19 cellular contexts compared by ENCODE assay signal in the genomic region with DNA sequence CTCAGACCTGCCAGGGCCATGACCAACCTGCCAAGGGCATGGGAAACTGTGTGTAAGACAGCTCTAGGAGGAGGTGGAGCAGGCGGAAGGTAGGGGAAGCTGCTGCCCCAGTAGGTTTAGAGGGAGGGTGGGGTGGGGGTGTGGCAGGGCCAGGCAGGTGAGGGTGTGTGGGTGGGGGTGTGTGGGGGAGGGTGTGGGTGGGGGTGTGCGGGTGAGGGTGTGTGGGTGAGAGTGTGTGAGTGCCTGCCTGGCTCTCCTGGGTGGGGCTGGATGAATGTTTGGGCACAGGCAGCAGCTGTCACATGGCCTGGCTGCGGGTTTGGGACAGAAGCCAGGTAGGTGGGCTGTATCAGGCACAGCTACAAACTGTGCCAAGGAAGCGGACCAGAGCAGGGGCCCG. TPM values are rescaled to one million over a fixed set of nuclear protein-coding genes. Genes with fewer than 3 reads are reported as not detected.
A peak's percentile ranks its signal among the peaks of the same experiment; 100 is the strongest.
DNase-seq lines count a peak whose midpoint lies in the region; ATAC-seq and TF ChIP-seq lines count a peak whose summit lies in the region.
"Had no signal": no experiment of that assay in that cellular context is flagged by ENCODE, and none has a peak within 500 bp of the region (broad histone marks: within the 10 kb centered on the region; RNA-seq: fewer than 3 reads in every experiment).

No MANE protein-coding gene starts in this region.

- ATAC-seq in stimulated activated naive CD8-positive, alpha-beta T cell treated with anti-CD3 and anti-CD28 coated beads, Interleukin-15, amount 100 ng/mL, for 72 hours, result no peak
- peak; percentile 66 to 71 for ATAC-seq in naive thymus-derived CD8-positive, alpha-beta T cell
- ATAC-seq in HG02981 (IDR thresholded peaks at IDR 0.05; ENCODE audit: unreplicated experiment) (no peak), HG03196 (IDR thresholded peaks at IDR 0.05; ENCODE audit: unreplicated experiment) (no peak)
- no peak for ATAC-seq in activated CD8-positive, alpha-beta memory T cell treated with anti-CD3 and anti-CD28 coated beads, Interleukin-2, amount 10 ng/mL, durations not matched to agents 7 days and 5 days
- ATAC-seq: heart left ventricle had no signal

- H3K9me3 Mint-ChIP-seq in stimulated activated naive CD8-positive, alpha-beta T cell treated with anti-CD3 and anti-CD28 coated beads, Interleukin-15, Interleukin-2, amounts not matched to agents 100 ng/mL and 50 ng/mL, for 24 hours, result no peaks in the 10 kb centered on the region
- no peaks in the 10 kb centered on the region for H3K9me3 Mint-ChIP-seq in stimulated activated naive CD8-positive, alpha-beta T cell treated with anti-CD3 and anti-CD28 coated beads, Interleukin-15, amount 100 ng/mL, for 72 hours
- H3K9me3 Mint-ChIP-seq in naive thymus-derived CD8-positive, alpha-beta T cell, result no peaks in the 10 kb centered on the region
- no peaks in the 10 kb centered on the region for H3K9me3 Mint-ChIP-seq in endothelial cell (ENCODE audit: unreplicated experiment)
- H3K9me3 Mint-ChIP-seq in activated CD8-positive, alpha-beta memory T cell treated with anti-CD3 and anti-CD28 coated beads, Interleukin-2, amount 10 ng/mL, durations not matched to agents 7 days and 5 days (ENCODE audit: low read depth), result no peaks in the 10 kb centered on the region
- H3K9me3 Mint-ChIP-seq: CD4-positive, alpha-beta memory T cell; HFFc6; immature natural killer cell had no signal

- peaks cover 22% of the 10 kb centered on the region for H3K4me1 Mint-ChIP-seq in stimulated activated naive CD8-positive, alpha-beta T cell treated with anti-CD3 and anti-CD28 coated beads, Interleukin-15, Interleukin-2, amounts not matched to agents 100 ng/mL and 50 ng/mL, for 24 hours (ENCODE audit: low read depth)
- peaks cover 43% of the 10 kb centered on the region for H3K4me1 Mint-ChIP-seq in stimulated activated naive CD8-positive, alpha-beta T cell treated with anti-CD3 and anti-CD28 coated beads, Interleukin-15, amount 100 ng/mL, for 72 hours
- peaks cover 18 to 35% (median 30%) of the 10 kb centered on the region in 4 donors for H3K4me1 Mint-ChIP-seq in naive thymus-derived CD8-positive, alpha-beta T cell
- peaks cover 9% of the 10 kb centered on the region for H3K4me1 Mint-ChIP-seq in endothelial cell (ENCODE audit: unreplicated experiment)
- peaks cover 1% of the 10 kb centered on the region for H3K4me1 Mint-ChIP-seq in activated CD8-positive, alpha-beta memory T cell treated with anti-CD3 and anti-CD28 coated beads, Interleukin-2, amount 10 ng/mL, durations not matched to agents 7 days and 5 days
- H3K4me1 Mint-ChIP-seq: immature natural killer cell had no signal

- no peak overlapping the region for H3K4me3 Mint-ChIP-seq in stimulated activated naive CD8-positive, alpha-beta T cell treated with anti-CD3 and anti-CD28 coated beads, Interleukin-15, Interleukin-2, amounts not matched to agents 100 ng/mL and 50 ng/mL, for 24 hours
- H3K4me3 Mint-ChIP-seq in stimulated activated naive CD8-positive, alpha-beta T cell treated with anti-CD3 and anti-CD28 coated beads, Interleukin-15, amount 100 ng/mL, for 72 hours, result no peak overlapping the region
- peak overlapping the region in 7 of 10 donors; percentile 7 to 75 (median 54) for H3K4me3 Mint-ChIP-seq in naive thymus-derived CD8-positive, alpha-beta T cell
- no peak overlapping the region for H3K4me3 Mint-ChIP-seq in endothelial cell (ENCODE audit: unreplicated experiment)
- H3K4me3 Mint-ChIP-seq in activated CD8-positive, alpha-beta memory T cell treated with anti-CD3 and anti-CD28 coated beads, Interleukin-2, amount 10 ng/mL, durations not matched to agents 7 days and 5 days, result no peak overlapping the region
- H3K4me3 Mint-ChIP-seq: HFFc6, immature natural killer cell had no signal

- no peak for TF ChIP-seq CTCF in endothelial cell (IDR thresholded peaks at IDR 0.05; ENCODE audit: unreplicated experiment)

- no peaks in the 10 kb centered on the region for H3K36me3 Mint-ChIP-seq in stimulated activated naive CD8-positive, alpha-beta T cell treated with anti-CD3 and anti-CD28 coated beads, Interleukin-15, Interleukin-2, amounts not matched to agents 100 ng/mL and 50 ng/mL, for 24 hours (ENCODE audit: low read depth)
- no peaks in the 10 kb centered on the region for H3K36me3 Mint-ChIP-seq in naive thymus-derived CD8-positive, alpha-beta T cell
- no peaks in the 10 kb centered on the region for H3K36me3 Mint-ChIP-seq in endothelial cell (ENCODE audit: low read depth, unreplicated experiment)
- H3K36me3 Mint-ChIP-seq in activated CD8-positive, alpha-beta memory T cell treated with anti-CD3 and anti-CD28 coated beads, Interleukin-2, amount 10 ng/mL, durations not matched to agents 7 days and 5 days, result no peaks in the 10 kb centered on the region
- H3K36me3 Mint-ChIP-seq: CD4-positive, alpha-beta memory T cell; immature natural killer cell had no signal

- no peaks in the 10 kb centered on the region for H3K27me3 Mint-ChIP-seq in stimulated activated naive CD8-positive, alpha-beta T cell treated with anti-CD3 and anti-CD28 coated beads, Interleukin-15, Interleukin-2, amounts not matched to agents 100 ng/mL and 50 ng/mL, for 24 hours
- H3K27me3 Mint-ChIP-seq in stimulated activated naive CD8-positive, alpha-beta T cell treated with anti-CD3 and anti-CD28 coated beads, Interleukin-15, amount 100 ng/mL, for 72 hours, result no peaks in the 10 kb centered on the region
- peaks cover 0 to 1% (median 0%) of the 10 kb centered on the region in 5 donors for H3K27me3 Mint-ChIP-seq in naive thymus-derived CD8-positive, alpha-beta T cell
- peaks cover 1% of the 10 kb centered on the region for H3K27me3 Mint-ChIP-seq in endothelial cell (ENCODE audit: unreplicated experiment)
- H3K27me3 Mint-ChIP-seq in activated CD8-positive, alpha-beta memory T cell treated with anti-CD3 and anti-CD28 coated beads, Interleukin-2, amount 10 ng/mL, durations not matched to agents 7 days and 5 days, result peaks cover 14% of the 10 kb centered on the region

- DNase-seq in stimulated activated naive CD8-positive, alpha-beta T cell treated with anti-CD3 and anti-CD28 coated beads, Interleukin-15, amount 100 ng/mL, for 72 hours, result no peak
- DNase-seq in SW480 (ENCODE audit: low spot score) (peak; percentile 40), endothelial cell (ENCODE audit: low spot score) (no peak)
- peak in 2 of 10 donors; percentile 25 to 27 for DNase-seq in naive thymus-derived CD8-positive, alpha-beta T cell
- DNase-seq in activated CD8-positive, alpha-beta memory T cell treated with anti-CD3 and anti-CD28 coated beads, Interleukin-2, amount 10 ng/mL, durations not matched to agents 7 days and 5 days, result no peak
- DNase-seq: activated CD4-positive, alpha-beta T cell treated with anti-CD3 and anti-CD28 coated beads, Interleukin-2, amount 50 U/mL, for 4 hours; activated naive CD4-positive, alpha-beta T cell treated with anti-CD3 and anti-CD28 coated beads, Interleukin-2, amount 50 U/mL, for 16 hours; CD4-positive, alpha-beta memory T cell; HFFc6; immature natural killer cell; NCI-H2081; OCI-M1; ovary; T-helper 2 cell; WERI-Rb-1 had no signal

- POLR2A ChIA-PET in naive thymus-derived CD8-positive, alpha-beta T cell (lab: Charles Lee), result interaction anchor here (0.9 to 4.4 kb wide), 3 partner anchors 13 to 16 kb away, joined by 3 to 22 read pairs (median 5); no protein-coding TSS in a partner anchor

- peak overlapping the region; percentile 74 for H3K27ac Mint-ChIP-seq in stimulated activated naive CD8-positive, alpha-beta T cell treated with anti-CD3 and anti-CD28 coated beads, Interleukin-15, Interleukin-2, amounts not matched to agents 100 ng/mL and 50 ng/mL, for 24 hours
- H3K27ac Mint-ChIP-seq in stimulated activated naive CD8-positive, alpha-beta T cell treated with anti-CD3 and anti-CD28 coated beads, Interleukin-15, amount 100 ng/mL, for 72 hours, result peak overlapping the region in 1 of 2 donors; percentile 91
- peak overlapping the region; percentile 41 to 89 (median 81) for H3K27ac Mint-ChIP-seq in naive thymus-derived CD8-positive, alpha-beta T cell
- no peak overlapping the region for H3K27ac Mint-ChIP-seq in endothelial cell (ENCODE audit: unreplicated experiment)
- H3K27ac Mint-ChIP-seq in activated CD8-positive, alpha-beta memory T cell treated with anti-CD3 and anti-CD28 coated beads, Interleukin-2, amount 10 ng/mL, durations not matched to agents 7 days and 5 days, result no peak overlapping the region
- H3K27ac Mint-ChIP-seq: HFFc6, immature natural killer cell had no signal

- CTCF ChIA-PET in activated CD8-positive, alpha-beta memory T cell treated with anti-CD3 and anti-CD28 coated beads, Interleukin-2, amount 10 ng/mL, durations not matched to agents 7 days and 5 days (lab: Charles Lee), result interaction anchor here (0.7 kb wide), 1 partner anchor 11 kb away, joined by 4 read pairs; no protein-coding TSS in a partner anchor

RNA-seq across cellular contexts. Expression of a gene that starts 8.8 kb away (rescaled TPM):
- total RNA-seq in naive thymus-derived CD8-positive, alpha-beta T cell, result 1 to 10 TPM; 7.0 to 7.2 TPM
- polyA plus RNA-seq in naive thymus-derived CD8-positive, alpha-beta T cell, result 1 to 10 TPM; 1.6 to 5.5 (median 2.0) TPM
- total RNA-seq in endothelial cell (ENCODE audit: unreplicated experiment), result 107 TPM
- 1 to 10 TPM in 1 of 2 experiments, under 1 TPM in 1; 0.99 to 1.1 TPM for total RNA-seq in activated CD8-positive, alpha-beta memory T cell treated with anti-CD3 and anti-CD28 coated beads, Interleukin-2, amount 10 ng/mL, durations not matched to agents 7 days and 5 days

RNA-seq across cellular contexts. Expression of a gene that starts 26.3 kb away (rescaled TPM):
- total RNA-seq in naive thymus-derived CD8-positive, alpha-beta T cell, result 10 to 100 TPM; 33.7 to 33.8 TPM
- 10 to 100 TPM; 24.9 to 39.0 (median 36.8) TPM for polyA plus RNA-seq in naive thymus-derived CD8-positive, alpha-beta T cell
- 70.4 TPM for total RNA-seq in endothelial cell (ENCODE audit: unreplicated experiment)
- total RNA-seq in activated CD8-positive, alpha-beta memory T cell treated with anti-CD3 and anti-CD28 coated beads, Interleukin-2, amount 10 ng/mL, durations not matched to agents 7 days and 5 days, result 1 to 10 TPM; 3.7 to 5.6 TPM

RNA-seq across cellular contexts. Expression of a gene that starts 49.2 kb away (rescaled TPM):
- 10 to 100 TPM; 79.3 to 85.4 TPM for total RNA-seq in naive thymus-derived CD8-positive, alpha-beta T cell
- 100 to 1,000 TPM; 238 to 276 (median 270) TPM for polyA plus RNA-seq in naive thymus-derived CD8-positive, alpha-beta T cell
- total RNA-seq in endothelial cell (ENCODE audit: unreplicated experiment), result 84.7 TPM
- 100 to 1,000 TPM; 144 to 168 TPM for total RNA-seq in activated CD8-positive, alpha-beta memory T cell treated with anti-CD3 and anti-CD28 coated beads, Interleukin-2, amount 10 ng/mL, durations not matched to agents 7 days and 5 days

Comparison
In these comparisons a context has a peak if more than half of its experiments do, and no peak if none do; other contexts are left out.
1. H3K27ac Mint-ChIP-seq: peak in stimulated activated naive CD8-positive, alpha-beta T cell treated with anti-CD3 and anti-CD28 coated beads, Interleukin-15, Interleukin-2, amounts not matched to agents 100 ng/mL and 50 ng/mL, for 24 hours (single experiment) and naive thymus-derived CD8-positive, alpha-beta T cell (10 of 10); none in endothelial cell (single experiment) and activated CD8-positive, alpha-beta memory T cell treated with anti-CD3 and anti-CD28 coated beads, Interleukin-2, amount 10 ng/mL, durations not matched to agents 7 days and 5 days (single experiment).
2. H3K4me3 Mint-ChIP-seq: peak in naive thymus-derived CD8-positive, alpha-beta T cell (7 of 10); none in stimulated activated naive CD8-positive, alpha-beta T cell treated with anti-CD3 and anti-CD28 coated beads, Interleukin-15, Interleukin-2, amounts not matched to agents 100 ng/mL and 50 ng/mL, for 24 hours (single experiment), stimulated activated naive CD8-positive, alpha-beta T cell treated with anti-CD3 and anti-CD28 coated beads, Interleukin-15, amount 100 ng/mL, for 72 hours (0 of 2), endothelial cell (single experiment) and activated CD8-positive, alpha-beta memory T cell treated with anti-CD3 and anti-CD28 coated beads, Interleukin-2, amount 10 ng/mL, durations not matched to agents 7 days and 5 days (single experiment).
3. ATAC-seq: peak in naive thymus-derived CD8-positive, alpha-beta T cell (2 of 2); none in stimulated activated naive CD8-positive, alpha-beta T cell treated with anti-CD3 and anti-CD28 coated beads, Interleukin-15, amount 100 ng/mL, for 72 hours (single experiment), HG02981 (single experiment), HG03196 (single experiment) and activated CD8-positive, alpha-beta memory T cell treated with anti-CD3 and anti-CD28 coated beads, Interleukin-2, amount 10 ng/mL, durations not matched to agents 7 days and 5 days (single experiment).
4. RNA of a gene that starts 8.8 kb away (total RNA-seq): 107 TPM in endothelial cell (single experiment); 7.0 to 7.2 TPM in naive thymus-derived CD8-positive, alpha-beta T cell and 0.99 to 1.1 TPM in activated CD8-positive, alpha-beta memory T cell treated with anti-CD3 and anti-CD28 coated beads, Interleukin-2, amount 10 ng/mL, durations not matched to agents 7 days and 5 days; every median in the first group is over 10 times any median in the second.
5. RNA of a gene that starts 26.3 kb away (total RNA-seq): 70.4 TPM in endothelial cell (single experiment) and 33.7 to 33.8 TPM in naive thymus-derived CD8-positive, alpha-beta T cell; 3.7 to 5.6 TPM in activated CD8-positive, alpha-beta memory T cell treated with anti-CD3 and anti-CD28 coated beads, Interleukin-2, amount 10 ng/mL, durations not matched to agents 7 days and 5 days; every median in the first group is over 4 times any median in the second.